ENCODE assay signal across 25 cellular contexts in the genomic region with DNA sequence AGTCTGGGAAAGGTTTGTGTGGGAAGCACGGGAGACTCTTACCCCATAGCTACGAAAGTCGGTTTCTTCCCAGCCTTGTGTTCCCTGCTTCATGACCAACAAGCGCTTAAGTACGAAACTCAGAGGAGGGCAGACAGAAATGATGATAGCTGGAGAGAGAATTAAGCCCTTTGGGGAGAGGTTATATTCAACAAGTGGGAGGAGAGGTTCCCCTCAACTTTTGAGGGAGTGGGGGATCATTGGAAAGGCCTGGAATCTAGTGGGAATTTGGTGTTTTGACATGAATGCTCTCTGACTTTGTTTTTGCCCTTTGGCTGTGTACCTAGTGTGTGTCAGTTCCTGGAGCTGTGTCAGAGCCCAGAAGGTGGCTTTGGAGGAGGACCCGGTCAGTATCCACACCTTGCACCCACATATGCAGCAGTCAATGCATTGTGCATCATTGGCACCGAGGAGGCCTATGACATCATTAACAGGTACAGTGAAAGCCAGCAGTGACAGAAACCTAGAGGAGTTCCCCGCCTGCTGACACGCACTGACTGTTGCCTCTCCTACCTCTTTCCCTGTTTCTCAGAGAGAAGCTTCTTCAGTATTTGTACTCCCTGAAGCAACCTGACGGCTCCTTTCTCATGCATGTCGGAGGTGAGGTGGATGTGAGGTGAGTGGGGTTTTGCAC. TPM values are rescaled to one million over a fixed set of nuclear protein-coding genes. Genes with fewer than 3 reads are reported as not detected.
DNase-seq lines count a peak whose midpoint lies in the region; ATAC-seq, FAIRE-seq and TF ChIP-seq lines count a peak whose summit lies in the region.
"Had no signal": no experiment of that assay in that cellular context is flagged by ENCODE, and none has a peak within 500 bp of the region (broad histone marks: within the 10 kb centered on the region; RNA-seq: fewer than 3 reads in every experiment).

No MANE protein-coding gene starts in this region.

- WGBS in esophagus, 2 donors = 91 to 93% methylated on average over 11 of the region's 11 CpGs
- WGBS in HepG2 (ENCODE audit: low lambda C conversion rate) = 96% methylated on average over 11 of the region's 11 CpGs

- TF ChIP-seq RAD21 in HepG2 (CRISPR knock-in tag; IDR thresholded peaks at IDR 0.05) = no peak

- peaks cover 37% of the 10 kb centered on the region for H3K36me3 Mint-ChIP-seq in stimulated activated naive CD8-positive, alpha-beta T cell treated with anti-CD3 and anti-CD28 coated beads, Interleukin-15, Interleukin-2, amounts not matched to agents 100 ng/mL and 50 ng/mL, for 24 hours (ENCODE audit: low read depth)

- no peak for TF ChIP-seq CTCF in HepG2 (CRISPR knock-in tag; IDR thresholded peaks at IDR 0.05)

- TF ChIP-seq EP300 in HepG2 (IDR thresholded peaks at IDR 0.05; ENCODE audit: low read depth in 2 of 2, low read length in 2 of 2) (no peak), HepG2 (CRISPR knock-in tag; IDR thresholded peaks at IDR 0.05; ENCODE audit: borderline replicate concordance) (no peak)

- H3K4me2 ChIP-seq in HepG2 (ENCODE audit: low read depth, low read length) = no peak overlapping the region

- H4K20me1 ChIP-seq in HepG2 (ENCODE audit: insufficient read depth, low read length) = no peaks in the 10 kb centered on the region

- H3K27me3 ChIP-seq in esophagus (ENCODE audit: control insufficient read depth in 1 of 2, insufficient read depth in 2 of 2, low read length in 2 of 2) = no peaks in the 10 kb centered on the region
- H3K27me3 ChIP-seq in HepG2 (ENCODE audit: control insufficient read depth in 1 of 2, insufficient read depth in 2 of 2, low read length in 2 of 2) = no peaks in the 10 kb centered on the region
- H3K27me3 ChIP-seq: MG63, SJSA1 had no signal

- H3K79me2 ChIP-seq in HepG2 (ENCODE audit: insufficient read depth, low read length) = no peaks in the 10 kb centered on the region

- H3K27ac ChIP-seq in esophagus (ENCODE audit: low read depth in 2 of 2, low read length in 1 of 2) (peak overlapping the region; percentile 73 to 94), HepG2 (ENCODE audit: extremely low read length, insufficient read depth, low read length) (no peak overlapping the region)
- H3K27ac ChIP-seq: SJSA1 had no signal

- ATAC-seq in stimulated activated naive CD8-positive, alpha-beta T cell treated with anti-CD3 and anti-CD28 coated beads, Interleukin-15, Interleukin-2, amounts not matched to agents 100 U/mL and 50 U/mL, for 24 hours = no peak
- ATAC-seq in HepG2 (no peak), HG02571 (IDR thresholded peaks at IDR 0.05; ENCODE audit: unreplicated experiment) (no peak), HG03025 (IDR thresholded peaks at IDR 0.05; ENCODE audit: low FRiP score, unreplicated experiment) (no peak)

- H3K27ac Mint-ChIP-seq in stimulated activated naive CD8-positive, alpha-beta T cell treated with anti-CD3 and anti-CD28 coated beads, Interleukin-15, Interleukin-2, amounts not matched to agents 100 ng/mL and 50 ng/mL, for 24 hours = peak overlapping the region; percentile 43

- no peaks in the 10 kb centered on the region for H3K4me1 ChIP-seq in esophagus (ENCODE audit: control insufficient read depth in 2 of 2, insufficient read depth in 2 of 2, low read length in 1 of 2)
- H3K4me1 ChIP-seq in HepG2 (ENCODE audit: insufficient read depth, low read length) = peaks cover 17% of the 10 kb centered on the region
- H3K4me1 ChIP-seq: SJSA1 had no signal

- no peaks in the 10 kb centered on the region for H3K9me3 Mint-ChIP-seq in stimulated activated naive CD8-positive, alpha-beta T cell treated with anti-CD3 and anti-CD28 coated beads, Interleukin-15, Interleukin-2, amounts not matched to agents 100 ng/mL and 50 ng/mL, for 24 hours

- no peak overlapping the region for H3K4me3 Mint-ChIP-seq in stimulated activated naive CD8-positive, alpha-beta T cell treated with anti-CD3 and anti-CD28 coated beads, Interleukin-15, Interleukin-2, amounts not matched to agents 100 ng/mL and 50 ng/mL, for 24 hours

- no TSS peak for BruUV-seq in HepG2 (replicated peaks; lab: Mats Ljungman, UMichigan)

- CTCF ChIA-PET in HepG2 (lab: Yijun Ruan, JAX; ENCODE audit: low intra/inter-chr PET ratio, low total read pairs) = no interaction called here

- POLR2A ChIA-PET in HepG2 (lab: Yijun Ruan, JAX) = no interaction called here

- H3K9me3 ChIP-seq in esophagus (ENCODE audit: control insufficient read depth in 2 of 2, insufficient read depth in 1 of 2, low read depth in 1 of 2, low read length in 1 of 2) (no peaks in the 10 kb centered on the region), HepG2 (ENCODE audit: low read length) (no peaks in the 10 kb centered on the region)
- H3K9me3 ChIP-seq: MG63, SJSA1 had no signal

- no peaks in the 10 kb centered on the region for H3K27me3 Mint-ChIP-seq in stimulated activated naive CD8-positive, alpha-beta T cell treated with anti-CD3 and anti-CD28 coated beads, Interleukin-15, Interleukin-2, amounts not matched to agents 100 ng/mL and 50 ng/mL, for 24 hours

- DNase-seq in stimulated activated naive CD8-positive, alpha-beta T cell treated with anti-CD3 and anti-CD28 coated beads, Interleukin-15, Interleukin-2, amounts not matched to agents 100 U/mL and 50 U/mL, for 24 hours = no peak
- DNase-seq in HepG2 (ENCODE audit: low spot score) = no peak
- DNase-seq in superior temporal gyrus (ENCODE audit: extremely low spot score) = no peak
- DNase-seq in HuH-7.5 (ENCODE audit: low spot score) = no peak
- DNase-seq: 8988T, ACHN, Calu3, GF-D8, HCEC 1CT, IMR-90, KG1, MG63, NCI-H1417, NCI-H1694, NCI-H2029 treated with DMSO at 0.1 percent for 48 hours, NCI-H526 treated with DMSO at 0.1 percent for 48 hours, Right ventricle myocardium superior, RPMI8226 had no signal

- no peak overlapping the region for H2AFZ ChIP-seq in HepG2 (ENCODE audit: low read length)

- H3K9ac ChIP-seq in HepG2 (ENCODE audit: insufficient read depth, low read depth, low read length) = no peak overlapping the region

- H3K36me3 ChIP-seq in esophagus (ENCODE audit: control insufficient read depth in 2 of 2, insufficient read depth in 2 of 2, low read length in 1 of 2) = peaks cover 3% of the 10 kb centered on the region in 2 donors
- H3K36me3 ChIP-seq in HepG2 (replicated peaks in 1 of 2; ENCODE audit: control insufficient read depth in 1 of 2, insufficient read depth in 2 of 2, low read length in 2 of 2) = peaks cover 10 to 66% of the 10 kb centered on the region in 2 experiments
- H3K36me3 ChIP-seq: MG63 had no signal

- H3K4me3 ChIP-seq in esophagus (ENCODE audit: low read depth in 1 of 2, low read length in 2 of 2) (no peak overlapping the region), HepG2 (replicated peaks in 1 of 3; ENCODE audit: insufficient read depth in 1 of 3, low read depth in 2 of 3, low read length in 3 of 3) (no peak overlapping the region)
- H3K4me3 ChIP-seq: MG63, SJSA1 had no signal

- H3K4me1 Mint-ChIP-seq in stimulated activated naive CD8-positive, alpha-beta T cell treated with anti-CD3 and anti-CD28 coated beads, Interleukin-15, Interleukin-2, amounts not matched to agents 100 ng/mL and 50 ng/mL, for 24 hours (ENCODE audit: low read depth) = no peaks in the 10 kb centered on the region

- no peak for TF ChIP-seq POLR2A in HepG2 (IDR thresholded peaks at IDR 0.05; ENCODE audit: insufficient read depth in 1 of 2, low read depth in 2 of 2, low read length in 2 of 2)

- in situ Hi-C loops in HepG2 (cut with HindIII; ENCODE audit: extremely low pct_ligation_motif_present, low pct_unique_long_range_greater_than_20kb) = no loop called here

- intact Hi-C loops in HepG2 (cut with micrococcal nuclease; ENCODE audit: unreplicated experiment) = no loop called here

- no peak for FAIRE-seq in HepG2 (lab: Jason Lieb, UNC)
- FAIRE-seq: GM12891, H1 had no signal

RNA-seq across cellular contexts. Expression of a gene that starts 40.6 kb away (rescaled TPM):
- polyA plus RNA-seq in esophagus (10 to 100 TPM; 13.3 to 14.6 TPM), HepG2 (2011; rRNA removed) (23.6 and 25.5 TPM in 2 replicates)
- 28.5 and 35.1 TPM in 2 replicates for total RNA-seq in HepG2 (2016; rRNA removed; fragmentation: Illumina TruSeq; extraction: Trizol)
- total RNA-seq in HepG2 (2016; cell fraction: cytosol; rRNA removed; fragmentation: Illumina TruSeq; extraction: Trizol; ENCODE audit: low read depth) = 4.9 and 5.9 TPM in 2 replicates
- total RNA-seq in HepG2 (2016; cell fraction: insoluble cytoplasmic fraction; rRNA removed; fragmentation: Illumina TruSeq; extraction: Trizol) = 26.2 and 34.3 TPM in 2 replicates
- total RNA-seq in HepG2 (2016; cell fraction: membrane; rRNA removed; fragmentation: Illumina TruSeq; extraction: Trizol) = 13.9 and 14.8 TPM in 2 replicates
- total RNA-seq in HepG2 (2016; cell fraction: nucleus; rRNA removed; fragmentation: Illumina TruSeq; extraction: Trizol) = 23.0 and 24.4 TPM in 2 replicates
- 24.0 and 26.1 TPM in 2 replicates for polyA plus RNA-seq in HepG2 (2011; cell fraction: cytosol; rRNA removed)
- 23.4 and 27.7 TPM in 2 replicates for polyA plus RNA-seq in HepG2 (2011; cell fraction: nucleus; rRNA removed)
- polyA plus RNA-seq in HepG2 (2012) = 13.7 TPM in 2 replicates
- 4.0 and 4.6 TPM in 2 replicates for polyA plus RNA-seq in HepG2 (2016; cell fraction: cytosol; fragmentation: Illumina TruSeq; extraction: Trizol; ENCODE audit: low read depth)
- 33.7 and 37.5 TPM in 2 replicates for polyA plus RNA-seq in HepG2 (2016; cell fraction: insoluble cytoplasmic fraction; fragmentation: Illumina TruSeq; extraction: Trizol; ENCODE audit: low read depth)
- polyA plus RNA-seq in HepG2 (2016; cell fraction: membrane; fragmentation: Illumina TruSeq; extraction: Trizol; ENCODE audit: low read depth) = 7.5 and 8.8 TPM in 2 replicates
- polyA plus RNA-seq in HepG2 (2016; cell fraction: nucleus; fragmentation: Illumina TruSeq; extraction: Trizol; ENCODE audit: insufficient read depth, low read depth) = 23.4 and 28.9 TPM in 2 replicates
- polyA minus RNA-seq in HepG2 (2011; rRNA and poly(A)+ RNA removed; ENCODE audit: low replicate concordance) = 79.0 and 79.6 TPM in 2 replicates
- polyA minus RNA-seq in HepG2 (2011; cell fraction: cytosol; rRNA and poly(A)+ RNA removed) = 23.7 and 24.0 TPM in 2 replicates
- polyA minus RNA-seq in HepG2 (2011; cell fraction: nucleus; rRNA and poly(A)+ RNA removed) = 29.1 and 37.9 TPM in 2 replicates

RNA-seq across cellular contexts. Expression of a gene that starts 55.1 kb away (rescaled TPM):
- polyA plus RNA-seq in esophagus = 1 to 10 TPM; 3.2 to 3.3 TPM
- total RNA-seq in HepG2 (2016; rRNA removed; fragmentation: Illumina TruSeq; extraction: Trizol) = 17.2 and 18.5 TPM in 2 replicates
- 10.0 and 10.2 TPM in 2 replicates for total RNA-seq in HepG2 (2016; cell fraction: cytosol; rRNA removed; fragmentation: Illumina TruSeq; extraction: Trizol; ENCODE audit: low read depth)
- total RNA-seq in HepG2 (2016; cell fraction: insoluble cytoplasmic fraction; rRNA removed; fragmentation: Illumina TruSeq; extraction: Trizol) = 15.0 and 19.2 TPM in 2 replicates
- 28.0 and 32.7 TPM in 2 replicates for total RNA-seq in HepG2 (2016; cell fraction: membrane; rRNA removed; fragmentation: Illumina TruSeq; extraction: Trizol)
- 13.3 and 15.6 TPM in 2 replicates for total RNA-seq in HepG2 (2016; cell fraction: nucleus; rRNA removed; fragmentation: Illumina TruSeq; extraction: Trizol)
- 7.4 and 12.3 TPM in 2 replicates for polyA plus RNA-seq in HepG2 (2011; rRNA removed)
- 6.2 and 7.5 TPM in 2 replicates for polyA plus RNA-seq in HepG2 (2011; cell fraction: cytosol; rRNA removed)
- 33.9 and 49.5 TPM in 2 replicates for polyA plus RNA-seq in HepG2 (2011; cell fraction: nucleus; rRNA removed)
- polyA plus RNA-seq in HepG2 (2012) = 3.6 and 9.1 TPM in 2 replicates
- polyA plus RNA-seq in HepG2 (2016; cell fraction: cytosol; fragmentation: Illumina TruSeq; extraction: Trizol; ENCODE audit: low read depth) = 12.4 and 12.5 TPM in 2 replicates
- 18.7 and 21.4 TPM in 2 replicates for polyA plus RNA-seq in HepG2 (2016; cell fraction: insoluble cytoplasmic fraction; fragmentation: Illumina TruSeq; extraction: Trizol; ENCODE audit: low read depth)
- polyA plus RNA-seq in HepG2 (2016; cell fraction: membrane; fragmentation: Illumina TruSeq; extraction: Trizol; ENCODE audit: low read depth) = 29.3 and 32.2 TPM in 2 replicates
- polyA plus RNA-seq in HepG2 (2016; cell fraction: nucleus; fragmentation: Illumina TruSeq; extraction: Trizol; ENCODE audit: insufficient read depth, low read depth) = 31.6 and 35.1 TPM in 2 replicates
- 8.7 TPM in 1 of 2 replicates, not detected in the other for polyA minus RNA-seq in HepG2 (2011; rRNA and poly(A)+ RNA removed; ENCODE audit: low replicate concordance)
- 2.2 and 3.1 TPM in 2 replicates for polyA minus RNA-seq in HepG2 (2011; cell fraction: cytosol; rRNA and poly(A)+ RNA removed)
- polyA minus RNA-seq in HepG2 (2011; cell fraction: nucleus; rRNA and poly(A)+ RNA removed) = 4.0 and 8.6 TPM in 2 replicates
